27 cellular contexts compared by ENCODE assay signal in genomic region chr9:130454812-130455325, GRCh38. TPM values are rescaled to one million over a fixed set of nuclear protein-coding genes. Genes with fewer than 3 reads are reported as not detected.
"Had no signal": no experiment of that assay in that cellular context is flagged by ENCODE, and none has a peak within 500 bp of the region (broad histone marks: within the 10 kb centered on the region; RNA-seq: fewer than 3 reads in every experiment).

No MANE protein-coding gene starts in this region.

- FAIRE-seq: pancreas had no signal

- H3K4me2 ChIP-seq: hepatocyte had no signal

- H3K27ac Mint-ChIP-seq: memory B cell; naive thymus-derived CD4-positive, alpha-beta T cell; natural killer cell treated with Interleukin-12 subunit alpha and Interleukin-12 subunit beta and Interleukin-15 and Interleukin-18, amount 100 ng/mL, for 72 hours; stimulated activated naive B cell treated with anti-CD40 and anti-IgM and Interleukin-4, amounts not matched to agents 10 μg/mL and 1 μg/mL and 100 μg/mL, for 72 hours had no signal

- H3K27ac ChIP-seq: hepatocyte, left ventricle myocardium inferior, pancreas, prostate gland, skin epidermis, testis, thyroid gland, transverse colon had no signal

- ATAC-seq: mucosa of descending colon; naive thymus-derived CD4-positive, alpha-beta T cell; natural killer cell treated with Interleukin-12 subunit alpha and Interleukin-12 subunit beta and Interleukin-15 and Interleukin-18, amount 100 ng/mL, for 72 hours; pancreas; right cardiac atrium; sciatic nerve; stimulated activated naive B cell treated with anti-CD40 and anti-IgM and Interleukin-4, amounts not matched to agents 10 μg/mL and 1 μg/mL and 100 μg/mL, for 72 hours; stimulated activated naive CD8-positive, alpha-beta T cell treated with anti-CD3 and anti-CD28 coated beads, Interleukin-15, Interleukin-2, amounts not matched to agents 100 U/mL and 50 U/mL, for 24 hours had no signal

- H3K79me2 ChIP-seq: hepatocyte had no signal

- H3K27me3 ChIP-seq: hepatocyte, pancreas, stomach, testis, thyroid gland, transverse colon, upper lobe of left lung had no signal

- H2AFZ ChIP-seq: hepatocyte had no signal

- H3K4me1 Mint-ChIP-seq: memory B cell; stimulated activated naive B cell treated with anti-CD40 and anti-IgM and Interleukin-4, amounts not matched to agents 10 μg/mL and 1 μg/mL and 100 μg/mL, for 72 hours had no signal

- H3K36me3 ChIP-seq: left ventricle myocardium inferior, pancreas, prostate gland, thyroid gland, transverse colon had no signal

- H3K9me3 ChIP-seq: left ventricle myocardium inferior, mucosa of descending colon, pancreas, prostate gland, stomach, testis, thyroid gland, transverse colon, upper lobe of left lung had no signal

- H3K4me3 ChIP-seq: hepatocyte, left ventricle myocardium inferior, lung, mucosa of descending colon, pancreas, prostate gland, skin epidermis, stomach, testis, thyroid gland, transverse colon, upper lobe of left lung had no signal

- H3K4me1 ChIP-seq: prostate gland had no signal

- H3K36me3 Mint-ChIP-seq: memory B cell; naive thymus-derived CD4-positive, alpha-beta T cell; natural killer cell treated with Interleukin-12 subunit alpha and Interleukin-12 subunit beta and Interleukin-15 and Interleukin-18, amount 100 ng/mL, for 72 hours; stimulated activated naive B cell treated with anti-CD40 and anti-IgM and Interleukin-4, amounts not matched to agents 10 μg/mL and 1 μg/mL and 100 μg/mL, for 72 hours had no signal

- H3K9me3 Mint-ChIP-seq: memory B cell; naive thymus-derived CD4-positive, alpha-beta T cell; natural killer cell treated with Interleukin-12 subunit alpha and Interleukin-12 subunit beta and Interleukin-15 and Interleukin-18, amount 100 ng/mL, for 72 hours had no signal

- H3K4me3 Mint-ChIP-seq: memory B cell; naive thymus-derived CD4-positive, alpha-beta T cell; natural killer cell treated with Interleukin-12 subunit alpha and Interleukin-12 subunit beta and Interleukin-15 and Interleukin-18, amount 100 ng/mL, for 72 hours; stimulated activated naive B cell treated with anti-CD40 and anti-IgM and Interleukin-4, amounts not matched to agents 10 μg/mL and 1 μg/mL and 100 μg/mL, for 72 hours had no signal

- DNase-seq: islet precursor cell; left ventricle myocardium inferior; midbrain; mucosa of descending colon; naive thymus-derived CD4-positive, alpha-beta T cell; posterior cingulate gyrus; retina; stimulated activated CD4-positive, alpha-beta T cell treated with anti-CD3 and anti-CD28 coated beads, Interleukin-12 subunit alpha, Interleukin-12 subunit beta, amount 100 ng/mL, for 4 hours; stimulated activated CD4-positive, alpha-beta T cell treated with anti-CD3 and anti-CD28 coated beads, Interleukin-15, amount 100 ng/mL, for 24 hours; stimulated activated CD4-positive, alpha-beta T cell treated with anti-CD3 and anti-CD28 coated beads, Interleukin-2, amount 100 ng/mL, for 24 hours; stimulated activated CD4-positive, alpha-beta T cell treated with anti-CD3 and anti-CD28 coated beads, Interleukin-4, amount 100 ng/mL, for 1 hour; stimulated activated naive B cell treated with anti-CD40 and anti-IgM and Interleukin-4, amounts not matched to agents 10 μg/mL and 1 μg/mL and 100 μg/mL, for 72 hours; stimulated activated naive CD8-positive, alpha-beta T cell treated with anti-CD3 and anti-CD28 coated beads, Interleukin-15, Interleukin-2, amounts not matched to agents 100 U/mL and 50 U/mL, for 24 hours; stomach; testis; thyroid gland; transverse colon; upper lobe of left lung had no signal

RNA-seq across cellular contexts. Expression of gene ASS1, which starts 10.1 kb away (rescaled TPM):
- total RNA-seq: natural killer cell treated with Interleukin-12 subunit alpha and Interleukin-12 subunit beta and Interleukin-15 and Interleukin-18, amount 100 ng/mL, for 72 hours had no signal
- polyA plus RNA-seq: naive thymus-derived CD4-positive, alpha-beta T cell had no signal
